In genomic region chr6:69812746-69813427, GRCh38 we compare ENCODE assay signal across 1 cellular context.
TF ChIP-seq lines count a peak whose summit lies in the region.

No MANE protein-coding gene starts in this region.

TF ChIP-seq in GM12878, 131 proteins besides CTCF, POLR2A, EP300 and RAD21:
- no peak for TF ChIP-seq EED (IDR thresholded peaks at IDR 0.05; ENCODE audit: low read depth)
- TF ChIP-seq, protein P1, sequence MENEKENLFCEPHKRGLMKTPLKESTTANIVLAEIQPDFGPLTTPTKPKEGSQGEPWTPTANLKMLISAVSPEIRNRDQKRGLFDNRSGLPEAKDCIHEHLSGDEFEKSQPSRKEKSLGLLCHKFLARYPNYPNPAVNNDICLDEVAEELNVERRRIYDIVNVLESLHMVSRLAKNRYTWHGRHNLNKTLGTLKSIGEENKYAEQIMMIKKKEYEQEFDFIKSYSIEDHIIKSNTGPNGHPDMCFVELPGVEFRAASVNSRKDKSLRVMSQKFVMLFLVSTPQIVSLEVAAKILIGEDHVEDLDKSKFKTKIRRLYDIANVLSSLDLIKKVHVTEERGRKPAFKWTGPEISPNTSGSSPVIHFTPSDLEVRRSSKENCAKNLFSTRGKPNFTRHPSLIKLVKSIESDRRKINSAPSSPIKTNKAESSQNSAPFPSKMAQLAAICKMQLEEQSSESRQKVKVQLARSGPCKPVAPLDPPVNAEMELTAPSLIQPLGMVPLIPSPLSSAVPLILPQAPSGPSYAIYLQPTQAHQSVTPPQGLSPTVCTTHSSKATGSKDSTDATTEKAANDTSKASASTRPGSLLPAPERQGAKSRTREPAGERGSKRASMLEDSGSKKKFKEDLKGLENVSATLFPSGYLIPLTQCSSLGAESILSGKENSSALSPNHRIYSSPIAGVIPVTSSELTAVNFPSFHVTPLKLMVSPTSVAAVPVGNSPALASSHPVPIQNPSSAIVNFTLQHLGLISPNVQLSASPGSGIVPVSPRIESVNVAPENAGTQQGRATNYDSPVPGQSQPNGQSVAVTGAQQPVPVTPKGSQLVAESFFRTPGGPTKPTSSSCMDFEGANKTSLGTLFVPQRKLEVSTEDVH (IDR thresholded peaks at IDR 0.05; ENCODE audit: low read depth, partially characterized antibody), result no peak
- TF ChIP-seq CEBPB (IDR thresholded peaks at IDR 0.05; ENCODE audit: borderline replicate concordance in 1 of 2, low read depth in 2 of 2, low read length in 2 of 2), result no peak
- TF ChIP-seq, protein P2, sequence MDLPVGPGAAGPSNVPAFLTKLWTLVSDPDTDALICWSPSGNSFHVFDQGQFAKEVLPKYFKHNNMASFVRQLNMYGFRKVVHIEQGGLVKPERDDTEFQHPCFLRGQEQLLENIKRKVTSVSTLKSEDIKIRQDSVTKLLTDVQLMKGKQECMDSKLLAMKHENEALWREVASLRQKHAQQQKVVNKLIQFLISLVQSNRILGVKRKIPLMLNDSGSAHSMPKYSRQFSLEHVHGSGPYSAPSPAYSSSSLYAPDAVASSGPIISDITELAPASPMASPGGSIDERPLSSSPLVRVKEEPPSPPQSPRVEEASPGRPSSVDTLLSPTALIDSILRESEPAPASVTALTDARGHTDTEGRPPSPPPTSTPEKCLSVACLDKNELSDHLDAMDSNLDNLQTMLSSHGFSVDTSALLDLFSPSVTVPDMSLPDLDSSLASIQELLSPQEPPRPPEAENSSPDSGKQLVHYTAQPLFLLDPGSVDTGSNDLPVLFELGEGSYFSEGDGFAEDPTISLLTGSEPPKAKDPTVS (IDR thresholded peaks at IDR 0.05; ENCODE audit: low read depth, low read length), result no peak
- TF ChIP-seq SIN3A (IDR thresholded peaks at IDR 0.05; ENCODE audit: low read depth, low read length), result no peak
TF ChIP-seq in GM12878: peak in this region for 0.
